8 cellular contexts compared by ENCODE assay signal in genomic region chr2:101151141-101151858, GRCh38. TPM values are rescaled to one million over a fixed set of nuclear protein-coding genes. Genes with fewer than 3 reads are reported as not detected.
DNase-seq lines count a peak whose midpoint lies in the region; ATAC-seq and TF ChIP-seq lines count a peak whose summit lies in the region.

TBC1D8 (minus strand) TSS chr2:101151382; CDS start chr2:101151253, 129 bp downstream.

- BruUV-seq in Caco-2 (replicated peaks; lab: Mats Ljungman, UMichigan) = no TSS peak

- ATAC-seq in GM21381 (IDR thresholded peaks at IDR 0.05; ENCODE audit: unreplicated experiment) = peak; percentile 73
- ATAC-seq in natural killer cell treated with Interleukin-12 subunit alpha and Interleukin-12 subunit beta and Interleukin-15 and Interleukin-18, amount 100 ng/mL, for 72 hours = peak; percentile 93 to 94

- H3K9me3 ChIP-seq in Caco-2 = no peaks in the 10 kb centered on the region
- no peaks in the 10 kb centered on the region for H3K9me3 ChIP-seq in HUES64 (ENCODE audit: insufficient read depth, low read depth, low read length)

- under 1% methylated on average over 81 of the region's 81 CpGs for WGBS in HUES64

- no peaks in the 10 kb centered on the region for H3K9me3 Mint-ChIP-seq in Caco-2 (ENCODE audit: unreplicated experiment)
- H3K9me3 Mint-ChIP-seq in natural killer cell treated with Interleukin-12 subunit alpha and Interleukin-12 subunit beta and Interleukin-15 and Interleukin-18, amount 100 ng/mL, for 72 hours = no peaks in the 10 kb centered on the region

- peak within 1 kb of the TSS; percentile 4 for H3K27ac Mint-ChIP-seq in Caco-2 (ENCODE audit: unreplicated experiment)
- no peak within 1 kb of the TSS for H3K27ac Mint-ChIP-seq in natural killer cell treated with Interleukin-12 subunit alpha and Interleukin-12 subunit beta and Interleukin-15 and Interleukin-18, amount 100 ng/mL, for 72 hours

- intact Hi-C loops in Caco-2 (cut with micrococcal nuclease; ENCODE audit: unreplicated experiment) = loop anchor here (1.0 to 5.0 kb wide), 5 partner anchors 26 to 544 kb away; no protein-coding TSS in a partner anchor

- POLR2A ChIA-PET in Caco-2 (lab: Charles Lee) = interaction anchor here (0.6 to 1.1 kb wide), 4 partner anchors 125 to 238 kb away, joined by 3 to 6 read pairs (median 4); partner anchors contain the start of gene RPL31

- peak; percentile 92 for DNase-seq in Caco-2
- DNase-seq in RPMI7951 (ENCODE audit: low read depth) = peak; percentile 86
- DNase-seq in activated gamma-delta T cell (lab: John Stamatoyannopoulos, UW) = peak; percentile 56
- DNase-seq in fibroblast of the aortic adventitia (ENCODE audit: low read depth) = peak; percentile 75
- DNase-seq in natural killer cell treated with Interleukin-12 subunit alpha and Interleukin-12 subunit beta and Interleukin-15 and Interleukin-18, amount 100 ng/mL, for 72 hours (ENCODE audit: low spot score) = peak; percentile 68
- DNase-seq in stimulated activated naive CD4-positive, alpha-beta T cell (lab: John Stamatoyannopoulos, UW) = peak; percentile 21 to 67 (median 62)

- peak within 1 kb of the TSS; percentile 58 for H3K9ac ChIP-seq in HUES64 (ENCODE audit: low read depth, low read length)

- H3K4me3 Mint-ChIP-seq in Caco-2 (ENCODE audit: unreplicated experiment) = peak within 1 kb of the TSS; percentile 57
- H3K4me3 Mint-ChIP-seq in natural killer cell treated with Interleukin-12 subunit alpha and Interleukin-12 subunit beta and Interleukin-15 and Interleukin-18, amount 100 ng/mL, for 72 hours = peak within 1 kb of the TSS; percentile 71

- H3K27me3 Mint-ChIP-seq in Caco-2 (ENCODE audit: insufficient read depth, unreplicated experiment) = no peaks in the 10 kb centered on the region
- H3K27me3 Mint-ChIP-seq in natural killer cell treated with Interleukin-12 subunit alpha and Interleukin-12 subunit beta and Interleukin-15 and Interleukin-18, amount 100 ng/mL, for 72 hours = peaks cover 38 to 46% of the 10 kb centered on the region in 2 donors

- H3K27ac ChIP-seq in HUES64 (ENCODE audit: low read depth, low read length) = peak within 1 kb of the TSS; percentile 61; the same call in 1 of the 2 replicates

- TF ChIP-seq CTCF in Caco-2 (IDR thresholded peaks at IDR 0.05; ENCODE audit: insufficient read depth in 1 of 2, low read depth in 1 of 2, low read length in 1 of 2, severe bottlenecking in 1 of 2, unreplicated experiment in 1 of 2) (no peak), fibroblast of the aortic adventitia (IDR thresholded peaks at IDR 0.05; ENCODE audit: insufficient read depth, low read length) (no peak)

- peaks cover 15% of the 10 kb centered on the region for H3K4me1 ChIP-seq in Caco-2
- H3K4me1 ChIP-seq in HUES64 (ENCODE audit: insufficient read depth, low read length) = peaks cover 45% of the 10 kb centered on the region

- H3K4me3 ChIP-seq in Caco-2 (ENCODE audit: low read depth, low read length) (peak within 1 kb of the TSS; percentile 86), HUES64 (ENCODE audit: low read length) (peak within 1 kb of the TSS; percentile 80), fibroblast of the aortic adventitia (ENCODE audit: low read depth, low read length) (peak within 1 kb of the TSS; percentile 77)

- H3K36me3 ChIP-seq in Caco-2 (ENCODE audit: control insufficient read depth, insufficient read depth, low read length) (no peaks in the 10 kb centered on the region), HUES64 (ENCODE audit: insufficient read depth, low read length) (no peaks in the 10 kb centered on the region)

- peaks cover 42% of the 10 kb centered on the region for H3K4me1 Mint-ChIP-seq in Caco-2 (ENCODE audit: low read depth, unreplicated experiment)
- peaks cover 18% of the 10 kb centered on the region in 2 donors for H3K4me1 Mint-ChIP-seq in natural killer cell treated with Interleukin-12 subunit alpha and Interleukin-12 subunit beta and Interleukin-15 and Interleukin-18, amount 100 ng/mL, for 72 hours (ENCODE audit: low read depth in 2 of 2)

- H3K27me3 ChIP-seq in Caco-2 (replicated peaks; ENCODE audit: control insufficient read depth, insufficient read depth, low read length) = no peaks in the 10 kb centered on the region
- H3K27me3 ChIP-seq in HUES64 (ENCODE audit: insufficient read depth, low read length) = peaks cover 42% of the 10 kb centered on the region

- peaks cover 4% of the 10 kb centered on the region for H3K36me3 Mint-ChIP-seq in Caco-2 (ENCODE audit: insufficient read depth, unreplicated experiment)
- H3K36me3 Mint-ChIP-seq in natural killer cell treated with Interleukin-12 subunit alpha and Interleukin-12 subunit beta and Interleukin-15 and Interleukin-18, amount 100 ng/mL, for 72 hours = no peaks in the 10 kb centered on the region

- CTCF ChIA-PET in Caco-2 (lab: Charles Lee) = interaction anchor here (1.4 to 2.8 kb wide), 4 partner anchors 38 to 139 kb away, joined by 5 to 17 read pairs (median 12); no protein-coding TSS in a partner anchor

RNA-seq across cellular contexts. Expression of gene TBC1D8, which starts in this region (rescaled TPM):
- total RNA-seq in Caco-2 (2022) (29.3 and 29.5 TPM in 2 replicates), fibroblast of the aortic adventitia (ENCODE audit: low replicate concordance) (12.4 and 21.3 TPM in 2 replicates)
- 9.0 TPM for polyA plus RNA-seq in HUES64 (2013, experiment 1 of 2)
- 8.5 TPM for polyA plus RNA-seq in HUES64 (2013, experiment 2 of 2)
- total RNA-seq in RPMI7951 (2014; rRNA removed; shearing (Covaris generic)) = 8.0 and 14.5 TPM in 2 replicates
- total RNA-seq in natural killer cell treated with Interleukin-12 subunit alpha and Interleukin-12 subunit beta and Interleukin-15 and Interleukin-18, amount 100 ng/mL, for 72 hours = under 1 TPM; 0.29 to 0.56 TPM

Comparison
In these comparisons a context has a peak if more than half of its experiments do, and no peak if none do; other contexts are left out.
1. Peak in every context shown above with its lines: DNase-seq, ATAC-seq, H3K4me3 ChIP-seq and H3K27ac ChIP-seq.
2. Peak in DNase-seq and ATAC-seq in natural killer cell treated with Interleukin-12 subunit alpha and Interleukin-12 subunit beta and Interleukin-15 and Interleukin-18, amount 100 ng/mL, for 72 hours; RNA of the gene not detected or under 1 TPM.